Comparison of ENCODE assay signal across 9 cellular contexts in the genomic region with DNA sequence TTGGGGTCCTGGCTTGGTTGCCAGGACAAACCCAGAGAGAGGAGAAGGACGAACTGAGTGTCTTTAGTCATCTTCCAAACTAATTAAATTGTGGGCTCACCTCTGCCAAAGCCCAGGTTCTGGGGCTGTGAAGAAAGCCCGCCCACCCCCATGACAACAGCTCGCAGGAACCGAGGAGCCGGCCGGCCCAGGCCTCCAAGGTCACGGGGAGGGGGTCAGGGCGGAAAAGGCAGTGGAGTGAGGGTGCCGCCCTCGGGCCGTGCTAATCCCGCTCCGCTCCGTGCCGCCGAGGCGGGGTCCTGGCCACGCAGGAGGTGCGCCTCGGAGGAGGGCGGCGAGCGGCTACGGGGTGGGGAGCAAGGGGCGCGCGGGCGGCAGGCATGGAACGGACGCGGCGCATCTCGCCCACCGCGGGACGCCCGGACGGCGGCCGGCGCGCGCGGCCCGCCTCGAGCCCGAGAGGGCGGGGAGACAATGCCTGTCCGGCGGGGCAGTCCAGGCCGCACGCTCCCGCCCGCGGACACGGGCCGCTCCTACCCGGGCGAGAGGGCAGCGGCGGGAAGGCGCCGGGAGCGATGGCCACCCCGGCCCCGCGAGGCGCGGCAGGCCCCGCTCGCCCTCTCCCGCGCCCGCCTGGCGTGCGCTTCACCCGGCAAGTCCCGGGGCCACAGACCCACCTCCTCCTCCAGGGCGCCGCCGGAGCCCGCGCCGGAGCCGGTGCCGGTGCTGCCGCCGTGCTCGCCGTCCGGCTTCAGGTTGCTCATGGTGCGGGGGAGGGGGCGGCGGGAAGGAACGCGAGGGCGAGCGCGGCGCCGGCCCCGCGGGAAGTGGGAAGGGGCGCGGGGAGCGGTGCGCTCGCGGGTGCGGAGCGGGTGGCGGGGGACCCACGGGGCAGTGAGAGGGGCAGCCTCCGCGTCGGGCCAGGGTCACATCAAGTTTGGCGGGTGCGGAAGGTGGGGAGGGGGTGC. TPM values are rescaled to one million over a fixed set of nuclear protein-coding genes. Genes with fewer than 3 reads are reported as not detected.
DNase-seq lines count a peak whose midpoint lies in the region; ATAC-seq and TF ChIP-seq lines count a peak whose summit lies in the region.
"Had no signal": no experiment of that assay in that cellular context is flagged by ENCODE, and none has a peak within 500 bp of the region (broad histone marks: within the 10 kb centered on the region; RNA-seq: fewer than 3 reads in every experiment).

No MANE protein-coding gene starts in this region.

- H3K36me3 ChIP-seq in PC-9 (ENCODE audit: low read depth): no peaks in the 10 kb centered on the region
- no peaks in the 10 kb centered on the region for H3K36me3 ChIP-seq in effector memory CD4-positive, alpha-beta T cell (ENCODE audit: control insufficient read depth, insufficient read depth, low read length)

- CTCF ChIA-PET in PC-9 (lab: Charles Lee): no interaction called here

- H3K4me1 Mint-ChIP-seq in nephron progenitor cell: peaks cover 62% of the 10 kb centered on the region

- DNase-seq in GM03348 (ENCODE audit: low spot score): peak; percentile 49
- peak in 1 of 2 experiments; percentile 39 for DNase-seq in PC-9
- DNase-seq in effector memory CD4-positive, alpha-beta T cell: no peak
- DNase-seq in nephron progenitor cell: peak; percentile 70

- peaks cover 5% of the 10 kb centered on the region; the same call in 1 of the 2 replicates for H3K27me3 ChIP-seq in PC-9 (ENCODE audit: insufficient read depth, low read depth)
- H3K27me3 ChIP-seq in effector memory CD4-positive, alpha-beta T cell (replicated peaks; ENCODE audit: control insufficient read depth, insufficient read depth, low read length, poor library complexity, severe bottlenecking): peaks cover 15% of the 10 kb centered on the region

- H2AFZ ChIP-seq in PC-9: no peak overlapping the region

- intact Hi-C loops in PC-9 (cut with micrococcal nuclease; ENCODE audit: unreplicated experiment): no loop called here

- POLR2A ChIA-PET in PC-9 (lab: Charles Lee; ENCODE audit: unreplicated experiment): no interaction called here

- peak overlapping the region; percentile 23 for H3K27ac Mint-ChIP-seq in nephron progenitor cell

- no peaks in the 10 kb centered on the region for H3K79me2 ChIP-seq in PC-9 (ENCODE audit: low read depth)

- H4K20me1 ChIP-seq in PC-9 (ENCODE audit: insufficient read depth): no peaks in the 10 kb centered on the region

- H3F3A ChIP-seq in PC-9 (ENCODE audit: insufficient read depth, low read depth): no peaks in the 10 kb centered on the region

- H3K4me3 Mint-ChIP-seq in nephron progenitor cell: peak overlapping the region; percentile 85

- TF ChIP-seq CTCF in PC-9 (conservative IDR thresholded peaks at IDR 0.05) (no peak), nephron progenitor cell (IDR thresholded peaks at IDR 0.05) (no peak)

- H3K27ac ChIP-seq in PC-9: no peak overlapping the region
- no peak overlapping the region for H3K27ac ChIP-seq in effector memory CD4-positive, alpha-beta T cell (ENCODE audit: insufficient read depth, low read length, poor library complexity, severe bottlenecking)

- no peaks in the 10 kb centered on the region for H3K4me1 ChIP-seq in PC-9 (replicated peaks; ENCODE audit: insufficient read depth)
- peaks cover 3% of the 10 kb centered on the region for H3K4me1 ChIP-seq in effector memory CD4-positive, alpha-beta T cell (ENCODE audit: control insufficient read depth, insufficient read depth, low read length, poor library complexity, severe bottlenecking)

- H3K4me2 ChIP-seq in PC-9: peak overlapping the region; percentile 62; the same call in 1 of the 2 replicates

- H3K27me3 Mint-ChIP-seq in nephron progenitor cell (ENCODE audit: low read depth, poor library complexity): peaks cover 17% of the 10 kb centered on the region

- peak overlapping the region; percentile 50; the same call in 1 of the 2 replicates for H3K4me3 ChIP-seq in PC-9
- peak overlapping the region; percentile 45 for H3K4me3 ChIP-seq in effector memory CD4-positive, alpha-beta T cell (ENCODE audit: insufficient read depth, low read depth, low read length, poor library complexity, severe bottlenecking)

- H3K36me3 Mint-ChIP-seq in nephron progenitor cell (ENCODE audit: low read depth): peaks cover 4% of the 10 kb centered on the region

- H3K9me2 ChIP-seq in PC-9 (ENCODE audit: insufficient read depth): no peaks in the 10 kb centered on the region

- no TSS peak for BruUV-seq in PC-9 (replicated peaks; lab: Mats Ljungman, UMichigan)

- H3K9me3 ChIP-seq in PC-9 (ENCODE audit: insufficient read depth, low read depth): no peaks in the 10 kb centered on the region
- H3K9me3 ChIP-seq in effector memory CD4-positive, alpha-beta T cell (ENCODE audit: control insufficient read depth, low read length): no peaks in the 10 kb centered on the region

- no peaks in the 10 kb centered on the region for H3K9me3 Mint-ChIP-seq in nephron progenitor cell

- ATAC-seq in HG03521 (IDR thresholded peaks at IDR 0.05; ENCODE audit: unreplicated experiment) (no peak), HG03280 (IDR thresholded peaks at IDR 0.05; ENCODE audit: unreplicated experiment) (no peak), HG03520 (IDR thresholded peaks at IDR 0.05; ENCODE audit: unreplicated experiment) (no peak), HG03095 (IDR thresholded peaks at IDR 0.05; ENCODE audit: unreplicated experiment) (no peak)

RNA-seq across cellular contexts. Expression of a gene that starts 0.5 kb away (rescaled TPM):
- total RNA-seq in PC-9 (2021): 4.1 and 5.3 TPM in 2 replicates
- total RNA-seq: T-helper 2 cell treated with Interferon-gamma antibody and Interleukin-4, amounts not matched to agents 100 ng/mL and 5 ng/mL, for 36 hours had no signal

RNA-seq across cellular contexts. Expression of a gene that starts 50.6 kb away (rescaled TPM):
- 54.8 and 67.6 TPM in 2 replicates for total RNA-seq in PC-9 (2021)

Comparison
In these comparisons a context has a peak if more than half of its experiments do, and no peak if none do; other contexts are left out.
1. DNase-seq: peak in GM03348 (single experiment) and nephron progenitor cell (single experiment); none in effector memory CD4-positive, alpha-beta T cell (0 of 3).